ENCODE assay signal across 1 cellular context in genomic region chr17:40779181-40779909, GRCh38.
TF ChIP-seq lines count a peak whose summit lies in the region.

No MANE protein-coding gene starts in this region.

TF ChIP-seq in HepG2, 621 proteins besides CTCF, POLR2A, EP300 and RAD21 (continued from another document):
- TF ChIP-seq, protein P1, sequence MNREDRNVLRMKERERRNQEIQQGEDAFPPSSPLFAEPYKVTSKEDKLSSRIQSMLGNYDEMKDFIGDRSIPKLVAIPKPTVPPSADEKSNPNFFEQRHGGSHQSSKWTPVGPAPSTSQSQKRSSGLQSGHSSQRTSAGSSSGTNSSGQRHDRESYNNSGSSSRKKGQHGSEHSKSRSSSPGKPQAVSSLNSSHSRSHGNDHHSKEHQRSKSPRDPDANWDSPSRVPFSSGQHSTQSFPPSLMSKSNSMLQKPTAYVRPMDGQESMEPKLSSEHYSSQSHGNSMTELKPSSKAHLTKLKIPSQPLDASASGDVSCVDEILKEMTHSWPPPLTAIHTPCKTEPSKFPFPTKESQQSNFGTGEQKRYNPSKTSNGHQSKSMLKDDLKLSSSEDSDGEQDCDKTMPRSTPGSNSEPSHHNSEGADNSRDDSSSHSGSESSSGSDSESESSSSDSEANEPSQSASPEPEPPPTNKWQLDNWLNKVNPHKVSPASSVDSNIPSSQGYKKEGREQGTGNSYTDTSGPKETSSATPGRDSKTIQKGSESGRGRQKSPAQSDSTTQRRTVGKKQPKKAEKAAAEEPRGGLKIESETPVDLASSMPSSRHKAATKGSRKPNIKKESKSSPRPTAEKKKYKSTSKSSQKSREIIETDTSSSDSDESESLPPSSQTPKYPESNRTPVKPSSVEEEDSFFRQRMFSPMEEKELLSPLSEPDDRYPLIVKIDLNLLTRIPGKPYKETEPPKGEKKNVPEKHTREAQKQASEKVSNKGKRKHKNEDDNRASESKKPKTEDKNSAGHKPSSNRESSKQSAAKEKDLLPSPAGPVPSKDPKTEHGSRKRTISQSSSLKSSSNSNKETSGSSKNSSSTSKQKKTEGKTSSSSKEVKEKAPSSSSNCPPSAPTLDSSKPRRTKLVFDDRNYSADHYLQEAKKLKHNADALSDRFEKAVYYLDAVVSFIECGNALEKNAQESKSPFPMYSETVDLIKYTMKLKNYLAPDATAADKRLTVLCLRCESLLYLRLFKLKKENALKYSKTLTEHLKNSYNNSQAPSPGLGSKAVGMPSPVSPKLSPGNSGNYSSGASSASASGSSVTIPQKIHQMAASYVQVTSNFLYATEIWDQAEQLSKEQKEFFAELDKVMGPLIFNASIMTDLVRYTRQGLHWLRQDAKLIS (CRISPR knock-in tag; IDR thresholded peaks at IDR 0.05): no peak
- TF ChIP-seq RNF2 (conservative IDR thresholded peaks at IDR 0.05; ENCODE audit: low read depth): peak; percentile 86
- TF ChIP-seq ZNF720 (CRISPR knock-in tag; IDR thresholded peaks at IDR 0.05): no peak
- no peak for TF ChIP-seq PHB2 (IDR thresholded peaks at IDR 0.05; ENCODE audit: partially characterized antibody)
- peak; percentile 99 for TF ChIP-seq ZNF800 (CRISPR knock-in tag; IDR thresholded peaks at IDR 0.05)
- peak; percentile 18; the same call in 1 of the 2 replicates for TF ChIP-seq SOX13 (IDR thresholded peaks at IDR 0.05)
- no peak for TF ChIP-seq SOX13 (CRISPR knock-in tag; conservative IDR thresholded peaks at IDR 0.05 in 1 of 2, IDR thresholded peaks at IDR 0.05 in 1 of 2)
- no peak for TF ChIP-seq PBX3 (CRISPR knock-in tag; IDR thresholded peaks at IDR 0.05; ENCODE audit: borderline replicate concordance)
- no peak for TF ChIP-seq FOSL1 (CRISPR knock-in tag; IDR thresholded peaks at IDR 0.05; ENCODE audit: borderline replicate concordance)
- TF ChIP-seq, protein P2, sequence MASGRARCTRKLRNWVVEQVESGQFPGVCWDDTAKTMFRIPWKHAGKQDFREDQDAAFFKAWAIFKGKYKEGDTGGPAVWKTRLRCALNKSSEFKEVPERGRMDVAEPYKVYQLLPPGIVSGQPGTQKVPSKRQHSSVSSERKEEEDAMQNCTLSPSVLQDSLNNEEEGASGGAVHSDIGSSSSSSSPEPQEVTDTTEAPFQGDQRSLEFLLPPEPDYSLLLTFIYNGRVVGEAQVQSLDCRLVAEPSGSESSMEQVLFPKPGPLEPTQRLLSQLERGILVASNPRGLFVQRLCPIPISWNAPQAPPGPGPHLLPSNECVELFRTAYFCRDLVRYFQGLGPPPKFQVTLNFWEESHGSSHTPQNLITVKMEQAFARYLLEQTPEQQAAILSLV (CRISPR knock-in tag; IDR thresholded peaks at IDR 0.05; ENCODE audit: borderline replicate concordance): no peak
- peak; percentile 29; the same call in 1 of the 2 replicates for TF ChIP-seq ZNF292 (CRISPR knock-in tag; IDR thresholded peaks at IDR 0.05; ENCODE audit: borderline replicate concordance, low read depth)
- TF ChIP-seq, protein P3, sequence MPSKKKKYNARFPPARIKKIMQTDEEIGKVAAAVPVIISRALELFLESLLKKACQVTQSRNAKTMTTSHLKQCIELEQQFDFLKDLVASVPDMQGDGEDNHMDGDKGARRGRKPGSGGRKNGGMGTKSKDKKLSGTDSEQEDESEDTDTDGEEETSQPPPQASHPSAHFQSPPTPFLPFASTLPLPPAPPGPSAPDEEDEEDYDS (CRISPR knock-in tag; IDR thresholded peaks at IDR 0.05): 0 out of 2 replicates have a peak, but pooled peaks have one; percentile 15
- TF ChIP-seq ZFP82 (CRISPR knock-in tag; IDR thresholded peaks at IDR 0.05; ENCODE audit: borderline replicate concordance): no peak
- no peak for TF ChIP-seq KLF15 (CRISPR knock-in tag; IDR thresholded peaks at IDR 0.05; ENCODE audit: borderline replicate concordance)
- TF ChIP-seq NRL (CRISPR knock-in tag; IDR thresholded peaks at IDR 0.05; ENCODE audit: borderline replicate concordance): no peak; the same call in 1 of the 2 replicates
- TF ChIP-seq POLR2AphosphoS2 (IDR thresholded peaks at IDR 0.05; ENCODE audit: low read depth, low read length): no peak
- no peak for TF ChIP-seq ZNF879 (CRISPR knock-in tag; IDR thresholded peaks at IDR 0.05)
- 0 out of 2 replicates have a peak, but pooled peaks have one; percentile 14 for TF ChIP-seq ETV5 (CRISPR knock-in tag; IDR thresholded peaks at IDR 0.05; ENCODE audit: borderline replicate concordance)
- TF ChIP-seq SNAPC5 (CRISPR knock-in tag; IDR thresholded peaks at IDR 0.05; ENCODE audit: borderline replicate concordance): no peak
- peak; percentile 98 for TF ChIP-seq CBX2 (IDR thresholded peaks at IDR 0.05; ENCODE audit: low read depth, low read length)
- TF ChIP-seq CBX2 (CRISPR knock-in tag; IDR thresholded peaks at IDR 0.05; ENCODE audit: low read depth): peak; percentile 100
- TF ChIP-seq, protein P4, sequence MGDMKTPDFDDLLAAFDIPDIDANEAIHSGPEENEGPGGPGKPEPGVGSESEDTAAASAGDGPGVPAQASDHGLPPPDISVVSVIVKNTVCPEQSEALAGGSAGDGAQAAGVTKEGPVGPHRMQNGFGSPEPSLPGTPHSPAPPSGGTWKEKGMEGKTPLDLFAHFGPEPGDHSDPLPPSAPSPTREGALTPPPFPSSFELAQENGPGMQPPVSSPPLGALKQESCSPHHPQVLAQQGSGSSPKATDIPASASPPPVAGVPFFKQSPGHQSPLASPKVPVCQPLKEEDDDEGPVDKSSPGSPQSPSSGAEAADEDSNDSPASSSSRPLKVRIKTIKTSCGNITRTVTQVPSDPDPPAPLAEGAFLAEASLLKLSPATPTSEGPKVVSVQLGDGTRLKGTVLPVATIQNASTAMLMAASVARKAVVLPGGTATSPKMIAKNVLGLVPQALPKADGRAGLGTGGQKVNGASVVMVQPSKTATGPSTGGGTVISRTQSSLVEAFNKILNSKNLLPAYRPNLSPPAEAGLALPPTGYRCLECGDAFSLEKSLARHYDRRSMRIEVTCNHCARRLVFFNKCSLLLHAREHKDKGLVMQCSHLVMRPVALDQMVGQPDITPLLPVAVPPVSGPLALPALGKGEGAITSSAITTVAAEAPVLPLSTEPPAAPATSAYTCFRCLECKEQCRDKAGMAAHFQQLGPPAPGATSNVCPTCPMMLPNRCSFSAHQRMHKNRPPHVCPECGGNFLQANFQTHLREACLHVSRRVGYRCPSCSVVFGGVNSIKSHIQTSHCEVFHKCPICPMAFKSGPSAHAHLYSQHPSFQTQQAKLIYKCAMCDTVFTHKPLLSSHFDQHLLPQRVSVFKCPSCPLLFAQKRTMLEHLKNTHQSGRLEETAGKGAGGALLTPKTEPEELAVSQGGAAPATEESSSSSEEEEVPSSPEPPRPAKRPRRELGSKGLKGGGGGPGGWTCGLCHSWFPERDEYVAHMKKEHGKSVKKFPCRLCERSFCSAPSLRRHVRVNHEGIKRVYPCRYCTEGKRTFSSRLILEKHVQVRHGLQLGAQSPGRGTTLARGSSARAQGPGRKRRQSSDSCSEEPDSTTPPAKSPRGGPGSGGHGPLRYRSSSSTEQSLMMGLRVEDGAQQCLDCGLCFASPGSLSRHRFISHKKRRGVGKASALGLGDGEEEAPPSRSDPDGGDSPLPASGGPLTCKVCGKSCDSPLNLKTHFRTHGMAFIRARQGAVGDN (CRISPR knock-in tag; IDR thresholded peaks at IDR 0.05): peak; percentile 68
- peak; percentile 40; the same call in 1 of the 2 replicates for TF ChIP-seq GABPB1 (CRISPR knock-in tag; IDR thresholded peaks at IDR 0.05)
- TF ChIP-seq POGZ (CRISPR knock-in tag; IDR thresholded peaks at IDR 0.05): peak; percentile 55
- no peak for TF ChIP-seq TBP (CRISPR knock-in tag; IDR thresholded peaks at IDR 0.05)
- TF ChIP-seq SOX6 (IDR thresholded peaks at IDR 0.05): no peak
- peak; percentile 22; the same call in 1 of the 2 replicates for TF ChIP-seq SOX6 (CRISPR knock-in tag; IDR thresholded peaks at IDR 0.05)
- TF ChIP-seq GATA4 (IDR thresholded peaks at IDR 0.05; ENCODE audit: borderline replicate concordance, low read depth): no peak
- peak; percentile 26; the same call in 1 of the 2 replicates for TF ChIP-seq ZNF556 (CRISPR knock-in tag; IDR thresholded peaks at IDR 0.05; ENCODE audit: borderline replicate concordance)
- peak; percentile 27 for TF ChIP-seq TEAD3 (CRISPR knock-in tag; optimal IDR thresholded peaks at IDR 0.05; ENCODE audit: borderline replicate concordance)
- TF ChIP-seq ZNF724P (CRISPR knock-in tag; IDR thresholded peaks at IDR 0.05; ENCODE audit: borderline replicate concordance): no peak
- TF ChIP-seq NFKB2 (CRISPR knock-in tag; IDR thresholded peaks at IDR 0.05; ENCODE audit: borderline replicate concordance): no peak
- TF ChIP-seq, protein P5, sequence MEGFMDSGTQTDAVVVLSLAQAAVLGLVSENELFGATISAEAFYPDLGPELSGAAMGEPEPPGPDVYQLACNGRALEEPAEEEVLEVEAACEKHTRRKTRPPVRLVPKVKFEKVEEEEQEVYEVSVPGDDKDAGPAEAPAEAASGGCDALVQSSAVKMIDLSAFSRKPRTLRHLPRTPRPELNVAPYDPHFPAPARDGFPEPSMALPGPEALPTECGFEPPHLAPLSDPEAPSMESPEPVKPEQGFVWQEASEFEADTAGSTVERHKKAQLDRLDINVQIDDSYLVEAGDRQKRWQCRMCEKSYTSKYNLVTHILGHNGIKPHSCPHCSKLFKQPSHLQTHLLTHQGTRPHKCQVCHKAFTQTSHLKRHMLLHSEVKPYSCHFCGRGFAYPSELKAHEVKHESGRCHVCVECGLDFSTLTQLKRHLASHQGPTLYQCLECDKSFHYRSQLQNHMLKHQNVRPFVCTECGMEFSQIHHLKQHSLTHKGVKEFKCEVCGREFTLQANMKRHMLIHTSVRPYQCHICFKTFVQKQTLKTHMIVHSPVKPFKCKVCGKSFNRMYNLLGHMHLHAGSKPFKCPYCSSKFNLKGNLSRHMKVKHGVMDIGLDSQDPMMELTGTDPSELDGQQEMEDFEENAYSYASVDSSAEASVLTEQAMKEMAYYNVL (CRISPR knock-in tag; IDR thresholded peaks at IDR 0.05; ENCODE audit: borderline replicate concordance): 0 out of 2 replicates have a peak, but pooled peaks have one; percentile 37
- TF ChIP-seq MTA1 (CRISPR knock-in tag; IDR thresholded peaks at IDR 0.05; ENCODE audit: borderline replicate concordance): 0 out of 2 replicates have a peak, but pooled peaks have one; percentile 26
- TF ChIP-seq KDM6A (CRISPR knock-in tag; IDR thresholded peaks at IDR 0.05; ENCODE audit: low read depth): no peak
- TF ChIP-seq ZFY (CRISPR knock-in tag; IDR thresholded peaks at IDR 0.05): peak; percentile 30; the same call in 1 of the 2 replicates
- peak; percentile 40; the same call in 1 of the 2 replicates for TF ChIP-seq KDM5B (CRISPR knock-in tag; IDR thresholded peaks at IDR 0.05; ENCODE audit: borderline replicate concordance)
- TF ChIP-seq SCMH1 (CRISPR knock-in tag; IDR thresholded peaks at IDR 0.05; ENCODE audit: borderline replicate concordance): peak; percentile 81; the same call in 1 of the 2 replicates
TF ChIP-seq in HepG2: peak in this region for 33.
